In genomic region chr16:85580684-85581083, GRCh38 we compare ENCODE assay signal across 1 cellular context.
TF ChIP-seq lines count a peak whose summit lies in the region.

No MANE protein-coding gene starts in this region.

TF ChIP-seq in GM23338, 12 proteins besides CTCF, POLR2A, EP300 and RAD21:
- no peak for TF ChIP-seq REST (IDR thresholded peaks at IDR 0.05; ENCODE audit: unreplicated experiment)
- TF ChIP-seq EZH2 (IDR thresholded peaks at IDR 0.05; ENCODE audit: low read depth, unreplicated experiment), result no peak
- no peak for TF ChIP-seq ETS1 (IDR thresholded peaks at IDR 0.05)
- TF ChIP-seq EZH2phosphoT487 (IDR thresholded peaks at IDR 0.05; ENCODE audit: unreplicated experiment), result no peak
- TF ChIP-seq JUNB (IDR thresholded peaks at IDR 0.05; ENCODE audit: unreplicated experiment), result no peak
- TF ChIP-seq ZNF114 (CRISPR knock-in tag; IDR thresholded peaks at IDR 0.05), result no peak
- TF ChIP-seq NANOG (IDR thresholded peaks at IDR 0.05; ENCODE audit: borderline replicate concordance), result no peak
- TF ChIP-seq ZNF331 (CRISPR knock-in tag; IDR thresholded peaks at IDR 0.05; ENCODE audit: low read depth), result no peak
- no peak for TF ChIP-seq ZNF462 (CRISPR knock-in tag; IDR thresholded peaks at IDR 0.05)
- no peak for TF ChIP-seq STAT1 (IDR thresholded peaks at IDR 0.05; ENCODE audit: unreplicated experiment)
- no peak for TF ChIP-seq CREB1 (CRISPR knock-in tag; IDR thresholded peaks at IDR 0.05; ENCODE audit: low read depth)
- TF ChIP-seq POLR2AphosphoS5 (IDR thresholded peaks at IDR 0.05; ENCODE audit: low read depth), result no peak
